ENCODE assay signal across 2 cellular contexts in genomic region chr1:22827666-22828065, GRCh38.
TF ChIP-seq lines count a peak whose summit lies in the region.

No MANE protein-coding gene starts in this region.

TF ChIP-seq in SK-N-SH, 30 proteins besides CTCF, POLR2A, EP300 and RAD21 (continued from another document):
- no peak for TF ChIP-seq REST (IDR thresholded peaks at IDR 0.05; ENCODE audit: low read depth, low read length)
- no peak for TF ChIP-seq JUND (IDR thresholded peaks at IDR 0.05)
- no peak for TF ChIP-seq FOSL2 (IDR thresholded peaks at IDR 0.05; ENCODE audit: borderline replicate concordance, low read depth)
- peak; percentile 72 for TF ChIP-seq GATA2 (CRISPR knock-in tag; IDR thresholded peaks at IDR 0.05)
- TF ChIP-seq MXI1 (IDR thresholded peaks at IDR 0.05; ENCODE audit: low read depth, low read length) = no peak
- no peak for TF ChIP-seq ZBTB33 (IDR thresholded peaks at IDR 0.05; ENCODE audit: borderline replicate concordance, low read depth)
- TF ChIP-seq RFX5 (IDR thresholded peaks at IDR 0.05; ENCODE audit: low read length) = no peak

TF ChIP-seq in SK-N-SH treated with all-trans-retinoic acid at 6 μM for 48 hours, 23 proteins besides CTCF, POLR2A, EP300 and RAD21 (continued from another document):
- TF ChIP-seq RARB (CRISPR knock-in tag; IDR thresholded peaks at IDR 0.05) (no peak), ZFP3 (CRISPR knock-in tag; IDR thresholded peaks at IDR 0.05) (no peak), OSR1 (CRISPR knock-in tag; IDR thresholded peaks at IDR 0.05) (no peak), SNAI2 (CRISPR knock-in tag; IDR thresholded peaks at IDR 0.05) (no peak), TSHZ2 (CRISPR knock-in tag; IDR thresholded peaks at IDR 0.05) (no peak), GLIS3 (CRISPR knock-in tag; IDR thresholded peaks at IDR 0.05) (no peak), ZNF565 (CRISPR knock-in tag; conservative IDR thresholded peaks at IDR 0.05; ENCODE audit: low read depth) (no peak), ARNTL (CRISPR knock-in tag; IDR thresholded peaks at IDR 0.05; ENCODE audit: borderline replicate concordance, low read depth) (no peak)
